In the genomic region with DNA sequence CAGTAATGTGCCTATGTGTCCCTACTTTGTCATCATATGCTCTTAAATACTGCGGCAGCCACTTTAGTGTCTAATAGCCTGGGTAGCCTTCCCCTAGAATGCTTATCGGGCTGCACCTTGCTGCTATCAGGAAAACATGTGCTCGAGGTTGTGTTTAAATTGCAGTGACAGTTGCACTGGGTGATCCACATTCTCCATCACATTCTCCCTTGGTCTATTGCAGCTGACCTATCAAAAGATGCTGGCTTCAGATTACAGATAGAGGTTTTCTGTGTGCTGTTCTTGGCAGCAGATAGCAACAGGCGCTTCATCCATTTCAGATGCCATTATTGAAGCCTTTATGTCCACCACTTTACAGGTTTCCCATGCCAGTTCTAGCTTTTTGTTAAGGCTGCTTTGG, we compare ENCODE assay signal across 26 cellular contexts.
A peak's percentile ranks its signal among the peaks of the same experiment; 100 is the strongest.
DNase-seq lines count a peak whose midpoint lies in the region; ATAC-seq and TF ChIP-seq lines count a peak whose summit lies in the region.
"Had no signal": no experiment of that assay in that cellular context is flagged by ENCODE, and none has a peak within 500 bp of the region (broad histone marks: within the 10 kb centered on the region; RNA-seq: fewer than 3 reads in every experiment).

No MANE protein-coding gene starts in this region.

- no peak for ATAC-seq in activated CD4-positive, alpha-beta T cell treated with anti-CD3 and anti-CD28 coated beads for 36 hours
- ATAC-seq in HG03097 (IDR thresholded peaks at IDR 0.05; ENCODE audit: low FRiP score, unreplicated experiment) = no peak
- ATAC-seq: activated naive CD8-positive, alpha-beta T cell treated with anti-CD3 and anti-CD28 coated beads, Interleukin-2, amount 50 U/mL, for 24 hours; activated T-cell treated with anti-CD3 and anti-CD28 coated beads, Interleukin-2, amount 50 U/mL, for 4 hours; body of pancreas; left lobe of liver had no signal

- peaks cover 56% of the 10 kb centered on the region for H3K4me1 Mint-ChIP-seq in activated CD4-positive, alpha-beta T cell treated with anti-CD3 and anti-CD28 coated beads for 36 hours
- H3K4me1 Mint-ChIP-seq: immature natural killer cell, memory B cell had no signal

- peaks cover 3% of the 10 kb centered on the region for H3K9me3 Mint-ChIP-seq in activated CD4-positive, alpha-beta T cell treated with anti-CD3 and anti-CD28 coated beads for 36 hours (ENCODE audit: low read depth)
- H3K9me3 Mint-ChIP-seq: activated naive CD8-positive, alpha-beta T cell treated with anti-CD3 and anti-CD28 coated beads, Interleukin-2, amount 50 U/mL, for 24 hours; CD4-positive, alpha-beta T cell; memory B cell had no signal

- TF ChIP-seq CTCF in GM10266 (IDR thresholded peaks at IDR 0.05; ENCODE audit: control insufficient read depth, insufficient read depth, low read depth, missing control alignments) = no peak

- peaks cover 3% of the 10 kb centered on the region for H3K36me3 Mint-ChIP-seq in activated CD4-positive, alpha-beta T cell treated with anti-CD3 and anti-CD28 coated beads for 36 hours (ENCODE audit: low read depth)
- H3K36me3 Mint-ChIP-seq: immature natural killer cell, memory B cell had no signal

- no peak for DNase-seq in activated CD4-positive, alpha-beta T cell treated with anti-CD3 and anti-CD28 coated beads for 36 hours
- DNase-seq in activated CD4-positive, alpha-beta T cell treated with anti-CD3 and anti-CD28 coated beads, Interleukin-2, amount 50 U/mL, for 4 hours = no peak
- DNase-seq in RPMI7951 (ENCODE audit: low read depth) = peak; percentile 14
- peak; percentile 1 for DNase-seq in fibroblast of gingiva (ENCODE audit: low read depth)
- no peak for DNase-seq in foreskin melanocyte
- DNase-seq in GM10266 (ENCODE audit: extremely low spot score) = no peak
- no peak for DNase-seq in glomerular visceral epithelial cell (ENCODE audit: extremely low spot score)
- DNase-seq: activated CD4-positive, alpha-beta T cell treated with anti-CD3 and anti-CD28 coated beads, Interleukin-2, amount 10 ng/mL, durations not matched to agents 7 days and 5 days; activated naive CD8-positive, alpha-beta T cell treated with anti-CD3 and anti-CD28 coated beads, Interleukin-2, amount 50 U/mL, for 24 hours; activated T-cell treated with anti-CD3 and anti-CD28 coated beads, Interleukin-2, amount 50 U/mL, for 4 hours; AML-193; body of pancreas; CD4-positive, alpha-beta T cell; GOT3; immature natural killer cell; NCI-H1694; NCI-H526; nephron progenitor cell; ovary; stimulated activated naive CD4-positive, alpha-beta T cell; T1000; upper lobe of left lung; WERI-Rb-1 had no signal

- no peak overlapping the region for H3K4me3 Mint-ChIP-seq in activated CD4-positive, alpha-beta T cell treated with anti-CD3 and anti-CD28 coated beads for 36 hours
- H3K4me3 Mint-ChIP-seq: activated CD4-positive, alpha-beta T cell treated with anti-CD3 and anti-CD28 coated beads, Interleukin-2, amount 10 ng/mL, durations not matched to agents 7 days and 5 days; activated naive CD8-positive, alpha-beta T cell treated with anti-CD3 and anti-CD28 coated beads, Interleukin-2, amount 50 U/mL, for 24 hours; activated T-cell treated with anti-CD3 and anti-CD28 coated beads, Interleukin-2, amount 50 U/mL, for 4 hours; CD4-positive, alpha-beta T cell; immature natural killer cell; memory B cell; nephron progenitor cell had no signal

- POLR2A ChIA-PET in activated CD4-positive, alpha-beta T cell treated with anti-CD3 and anti-CD28 coated beads for 36 hours (lab: Charles Lee) = no interaction called here

- H3K27me3 Mint-ChIP-seq in activated CD4-positive, alpha-beta T cell treated with anti-CD3 and anti-CD28 coated beads for 36 hours = peaks cover 8% of the 10 kb centered on the region
- H3K27me3 Mint-ChIP-seq: CD4-positive, alpha-beta T cell had no signal

- peak overlapping the region; percentile 59 for H3K27ac Mint-ChIP-seq in activated CD4-positive, alpha-beta T cell treated with anti-CD3 and anti-CD28 coated beads for 36 hours
- H3K27ac Mint-ChIP-seq: activated CD4-positive, alpha-beta T cell treated with anti-CD3 and anti-CD28 coated beads, Interleukin-2, amount 10 ng/mL, durations not matched to agents 7 days and 5 days; CD4-positive, alpha-beta T cell; immature natural killer cell; memory B cell had no signal

- CTCF ChIA-PET in activated CD4-positive, alpha-beta T cell treated with anti-CD3 and anti-CD28 coated beads for 36 hours (lab: Charles Lee) = no interaction called here

- intact Hi-C loops in activated CD4-positive, alpha-beta T cell treated with anti-CD3 and anti-CD28 coated beads for 36 hours (cut with DNase I, micrococcal nuclease) = no loop called here

Comparison
In these comparisons a context has a peak if more than half of its experiments do, and no peak if none do; other contexts are left out.
1. DNase-seq: peak in RPMI7951 (single experiment) and fibroblast of gingiva (single experiment); none in activated CD4-positive, alpha-beta T cell treated with anti-CD3 and anti-CD28 coated beads for 36 hours (single experiment), activated CD4-positive, alpha-beta T cell treated with anti-CD3 and anti-CD28 coated beads, Interleukin-2, amount 50 U/mL, for 4 hours (0 of 2), foreskin melanocyte (single experiment), GM10266 (single experiment) and glomerular visceral epithelial cell (single experiment).